Comparison of ENCODE assay signal across 1 cellular context in genomic region chr11:129279326-129280026, GRCh38.
TF ChIP-seq lines count a peak whose summit lies in the region.

No MANE protein-coding gene starts in this region.

TF ChIP-seq in A549, 52 proteins besides CTCF, POLR2A, EP300 and RAD21 (continued from another document):
- TF ChIP-seq ATOH8 (CRISPR knock-in tag; IDR thresholded peaks at IDR 0.05; ENCODE audit: low read depth), result no peak
- TF ChIP-seq HOXB5 (CRISPR knock-in tag; IDR thresholded peaks at IDR 0.05), result 0 out of 2 replicates have a peak, but pooled peaks have one; percentile 49
- no peak for TF ChIP-seq ESRRA (IDR thresholded peaks at IDR 0.05; ENCODE audit: borderline replicate concordance, low read length)
- TF ChIP-seq SMC3 (IDR thresholded peaks at IDR 0.05), result peak; percentile 19; the same call in 1 of the 3 replicates
- no peak for TF ChIP-seq ELK1 (IDR thresholded peaks at IDR 0.05; ENCODE audit: low read depth, low read length)
- no peak for TF ChIP-seq HMGXB4 (CRISPR knock-in tag; IDR thresholded peaks at IDR 0.05; ENCODE audit: borderline replicate concordance)
- no peak for TF ChIP-seq PBX3 (IDR thresholded peaks at IDR 0.05)
- TF ChIP-seq NPAS2 (CRISPR knock-in tag; IDR thresholded peaks at IDR 0.05; ENCODE audit: borderline replicate concordance), result no peak
- TF ChIP-seq TFCP2L1 (CRISPR knock-in tag; IDR thresholded peaks at IDR 0.05), result no peak
- TF ChIP-seq JUNB (IDR thresholded peaks at IDR 0.05), result no peak
- no peak for TF ChIP-seq HDAC2 (IDR thresholded peaks at IDR 0.05)
- no peak for TF ChIP-seq EHMT2 (IDR thresholded peaks at IDR 0.05; ENCODE audit: low read depth)
- TF ChIP-seq MAZ (IDR thresholded peaks at IDR 0.05; ENCODE audit: borderline replicate concordance, low read depth, low read length), result no peak
- TF ChIP-seq ZC3H11A (IDR thresholded peaks at IDR 0.05), result no peak
- no peak for TF ChIP-seq MAFK (IDR thresholded peaks at IDR 0.05; ENCODE audit: partially characterized antibody)
- no peak for TF ChIP-seq TP53 (CRISPR knock-in tag; IDR thresholded peaks at IDR 0.05)
- no peak for TF ChIP-seq HOXA7 (CRISPR knock-in tag; IDR thresholded peaks at IDR 0.05)
- no peak for TF ChIP-seq ZNF302 (CRISPR knock-in tag; IDR thresholded peaks at IDR 0.05)
- TF ChIP-seq POLR2AphosphoS2 (conservative IDR thresholded peaks at IDR 0.05; ENCODE audit: low read length), result no peak
- TF ChIP-seq BCL3 (IDR thresholded peaks at IDR 0.05), result 0 out of 3 replicates have a peak, but pooled peaks have one; percentile 17
- TF ChIP-seq NR3C1 (IDR thresholded peaks at IDR 0.05), result no peak
- no peak for TF ChIP-seq GATA3 (IDR thresholded peaks at IDR 0.05; ENCODE audit: borderline replicate concordance)
- no peak for TF ChIP-seq EHF (CRISPR knock-in tag; IDR thresholded peaks at IDR 0.05)
- no peak for TF ChIP-seq FOXS1 (CRISPR knock-in tag; IDR thresholded peaks at IDR 0.05)
- no peak for TF ChIP-seq CBX2 (IDR thresholded peaks at IDR 0.05; ENCODE audit: borderline replicate concordance, low read depth)
